Comparison of ENCODE assay signal across 11 cellular contexts in the genomic region with DNA sequence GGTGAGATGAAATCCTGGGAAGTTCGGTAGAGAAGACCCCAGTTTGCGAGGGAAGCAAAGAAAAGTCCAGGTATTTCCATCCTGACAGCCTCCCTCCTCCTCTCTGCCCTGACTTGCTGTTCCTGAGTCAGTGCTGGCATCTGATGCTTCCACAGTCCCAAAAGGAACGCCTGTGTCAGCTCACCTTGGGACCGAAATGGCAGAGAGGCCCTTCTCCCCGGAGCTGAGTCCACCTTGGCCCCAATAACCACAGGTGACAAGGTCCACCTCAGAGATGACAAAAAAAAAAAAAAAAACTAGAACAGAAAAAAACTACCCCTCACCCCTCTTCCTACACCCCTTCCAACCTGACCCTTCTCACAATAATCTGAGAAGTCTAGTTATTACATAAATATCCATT. TPM values are rescaled to one million over a fixed set of nuclear protein-coding genes. Genes with fewer than 3 reads are reported as not detected.
"Had no signal": no experiment of that assay in that cellular context is flagged by ENCODE, and none has a peak within 500 bp of the region (broad histone marks: within the 10 kb centered on the region; RNA-seq: fewer than 3 reads in every experiment).

No MANE protein-coding gene starts in this region.

- H3K9me3 ChIP-seq: HAP-1 had no signal

- H3K4me3 ChIP-seq: GM23248, GM23338, HAP-1 had no signal

- ATAC-seq: GM23338, HCT116 had no signal

- DNase-seq: GM23248, GOT3, H7, H9, HCEC 1CT, HFFc6 had no signal

- H3K4me2 ChIP-seq: GM23338 had no signal

- H3K9me3 Mint-ChIP-seq: GM23338, H9, HFFc6 had no signal

- H3K36me3 ChIP-seq: HAP-1 had no signal

- H3K4me1 ChIP-seq: HAP-1 had no signal

- H2AFZ ChIP-seq: GM23248, GM23338 had no signal

- H3K4me3 Mint-ChIP-seq: GM23338, H9, HFFc6 had no signal

- H3K27ac Mint-ChIP-seq: GM23338, H9, HFFc6 had no signal

- H3K27ac ChIP-seq: GM23248 had no signal

- H3K9ac ChIP-seq: GM23248 had no signal

RNA-seq across cellular contexts. Expression of a gene that starts 31.6 kb away (rescaled TPM):
- total RNA-seq: GM23248, GM23338, H4, H7, H9, HFFc6 had no signal
- polyA plus RNA-seq: GM23248, GM23338 had no signal

RNA-seq across cellular contexts. Expression of a gene that starts 54.9 kb away (rescaled TPM):
- total RNA-seq: GM23248, GM23338, H1, H4 had no signal
- polyA plus RNA-seq: GM23248, GM23338, H1 had no signal
